ENCODE assay signal across 12 cellular contexts in genomic region chr1:27368872-27369703, GRCh38. TPM values are rescaled to one million over a fixed set of nuclear protein-coding genes. Genes with fewer than 3 reads are reported as not detected.
DNase-seq lines count a peak whose midpoint lies in the region; ATAC-seq, FAIRE-seq and TF ChIP-seq lines count a peak whose summit lies in the region.
"Had no signal": no experiment of that assay in that cellular context is flagged by ENCODE, and none has a peak within 500 bp of the region (broad histone marks: within the 10 kb centered on the region; RNA-seq: fewer than 3 reads in every experiment).

No MANE protein-coding gene starts in this region.

- ATAC-seq in activated T-cell treated with anti-CD3 and anti-CD28 coated beads, Interleukin-2, amount 50 U/mL, for 72 hours (replicated peaks in 1 of 2) = no peak

- no peak for TF ChIP-seq EP300 in esophagus muscularis mucosa (IDR thresholded peaks at IDR 0.05)
- no peak for TF ChIP-seq EP300 in ovary (IDR thresholded peaks at IDR 0.05)

- 76% methylated on average over 17 of the region's 18 CpGs for WGBS in esophagus muscularis mucosa
- WGBS in ovary, 3 donors = 77 to 81% (median 81%) methylated on average over 18 of the region's 18 CpGs

- DNase-seq in D721Med (ENCODE audit: insufficient read length, low spot score) (no peak), KG1 (lab: John Stamatoyannopoulos, UW) (peak; percentile 22), chondrocyte (ENCODE audit: low spot score) (peak; percentile 61), neural crest cell (ENCODE audit: low read depth, low spot score) (no peak), GDM1 (lab: John Stamatoyannopoulos, UW) (no peak), esophagus muscularis mucosa (ENCODE audit: extremely low spot score) (no peak), ovary (no peak)
- no peak for DNase-seq in activated T-cell treated with anti-CD3 and anti-CD28 coated beads, Interleukin-2, amount 50 U/mL, for 72 hours
- DNase-seq: activated T-cell treated with anti-CD3 and anti-CD28 coated beads, Interleukin-2, amount 50 U/mL, for 48 hours; MM.1S; RPMI8226 had no signal

- H3K27ac Mint-ChIP-seq in chondrocyte (ENCODE audit: unreplicated experiment) (no peak overlapping the region), neural crest cell (ENCODE audit: unreplicated experiment) (no peak overlapping the region)
- no peak overlapping the region for H3K27ac Mint-ChIP-seq in activated T-cell treated with anti-CD3 and anti-CD28 coated beads, Interleukin-2, amount 50 U/mL, for 72 hours

- peak; percentile 12 for TF ChIP-seq CTCF in D721Med (IDR thresholded peaks at IDR 0.05; ENCODE audit: insufficient read depth, missing control alignments)
- peak; percentile 65 for TF ChIP-seq CTCF in chondrocyte (IDR thresholded peaks at IDR 0.05)
- peak; percentile 18 for TF ChIP-seq CTCF in neural crest cell (conservative IDR thresholded peaks at IDR 0.05)
- TF ChIP-seq CTCF in esophagus muscularis mucosa (IDR thresholded peaks at IDR 0.05) = peak in 1 of 3 experiments; percentile 15
- TF ChIP-seq CTCF in ovary (IDR thresholded peaks at IDR 0.05) = no peak

- H3K36me3 Mint-ChIP-seq in chondrocyte (ENCODE audit: low read depth) = peaks cover 3% of the 10 kb centered on the region
- H3K36me3 Mint-ChIP-seq in neural crest cell (ENCODE audit: low read depth) = no peaks in the 10 kb centered on the region
- H3K36me3 Mint-ChIP-seq in activated T-cell treated with anti-CD3 and anti-CD28 coated beads, Interleukin-2, amount 50 U/mL, for 72 hours (ENCODE audit: insufficient read depth in 2 of 2) = no peaks in the 10 kb centered on the region

- intact Hi-C loops in esophagus muscularis mucosa (cut with DNase I) = no loop called here
- intact Hi-C loops in ovary (cut with DNase I) = no loop called here

- H3K27ac ChIP-seq in esophagus muscularis mucosa (replicated peaks in 1 of 4) (peak overlapping the region in 1 of 4 donors; percentile 6), ovary (no peak overlapping the region)

- no peaks in the 10 kb centered on the region for H3K27me3 Mint-ChIP-seq in chondrocyte (ENCODE audit: low read depth)
- H3K27me3 Mint-ChIP-seq in neural crest cell (ENCODE audit: low read depth) = no peaks in the 10 kb centered on the region
- no peaks in the 10 kb centered on the region for H3K27me3 Mint-ChIP-seq in activated T-cell treated with anti-CD3 and anti-CD28 coated beads, Interleukin-2, amount 50 U/mL, for 72 hours (ENCODE audit: low read depth)

- H3K4me1 Mint-ChIP-seq in chondrocyte (ENCODE audit: low read depth) = peaks cover 23% of the 10 kb centered on the region
- H3K4me1 Mint-ChIP-seq in neural crest cell = peaks cover 29% of the 10 kb centered on the region
- peaks cover 34% of the 10 kb centered on the region for H3K4me1 Mint-ChIP-seq in activated T-cell treated with anti-CD3 and anti-CD28 coated beads, Interleukin-2, amount 50 U/mL, for 72 hours (ENCODE audit: low read depth)

- H3K4me3 Mint-ChIP-seq in chondrocyte (ENCODE audit: unreplicated experiment) (no peak overlapping the region), neural crest cell (peak overlapping the region; percentile 62)
- H3K4me3 Mint-ChIP-seq in activated T-cell treated with anti-CD3 and anti-CD28 coated beads, Interleukin-2, amount 50 U/mL, for 72 hours = no peak overlapping the region

- H3K9me3 ChIP-seq in esophagus muscularis mucosa (no peaks in the 10 kb centered on the region), ovary (no peaks in the 10 kb centered on the region)

- H3K27me3 ChIP-seq in esophagus muscularis mucosa = no peaks in the 10 kb centered on the region
- no peaks in the 10 kb centered on the region for H3K27me3 ChIP-seq in ovary

- no peak overlapping the region for H3K4me3 ChIP-seq in esophagus muscularis mucosa
- no peak overlapping the region for H3K4me3 ChIP-seq in ovary

- H3K4me1 ChIP-seq in esophagus muscularis mucosa (peaks cover 32 to 43% (median 40%) of the 10 kb centered on the region in 4 donors), ovary (ENCODE audit: insufficient read depth) (peaks cover 7% of the 10 kb centered on the region)

- H3K9me3 Mint-ChIP-seq in chondrocyte (ENCODE audit: low read depth) (no peaks in the 10 kb centered on the region), neural crest cell (no peaks in the 10 kb centered on the region)
- H3K9me3 Mint-ChIP-seq in activated T-cell treated with anti-CD3 and anti-CD28 coated beads, Interleukin-2, amount 50 U/mL, for 72 hours = no peaks in the 10 kb centered on the region

- no peak for FAIRE-seq in D721Med (lab: Jason Lieb, UNC)

- no peak for TF ChIP-seq POLR2A in esophagus muscularis mucosa (IDR thresholded peaks at IDR 0.05; ENCODE audit: low read depth)
- no peak for TF ChIP-seq POLR2A in ovary (IDR thresholded peaks at IDR 0.05)

- H3K36me3 ChIP-seq in esophagus muscularis mucosa (peaks cover 6 to 11% (median 7%) of the 10 kb centered on the region in 4 donors), ovary (no peaks in the 10 kb centered on the region)

RNA-seq across cellular contexts. Expression of gene MAP3K6, which starts 2.3 kb away (rescaled TPM):
- 42.0 to 54.0 TPM (median 50.3 TPM) in 3 replicates for total RNA-seq in chondrocyte
- 12.9 and 13.6 TPM in 2 replicates for total RNA-seq in neural crest cell
- 10 to 100 TPM; 29.7 to 80.1 (median 55.4) TPM for total RNA-seq in esophagus muscularis mucosa
- 10 to 100 TPM; 10.3 to 45.9 (median 19.0) TPM for total RNA-seq in ovary
- 10 to 100 TPM in 1 of 2 donors, 1 to 10 TPM in 1; 5.1 to 14.2 TPM for polyA plus RNA-seq in ovary
- 10 to 100 TPM in 1 of 2 donors, 1 to 10 TPM in 1; 8.3 to 10.4 TPM for total RNA-seq in activated T-cell treated with anti-CD3 and anti-CD28 coated beads, Interleukin-2, amount 50 U/mL, for 72 hours

RNA-seq across cellular contexts. Expression of gene FCN3, which starts 5.5 kb away (rescaled TPM):
- total RNA-seq in chondrocyte = not detected in 3 replicates
- total RNA-seq in neural crest cell = not detected in 2 replicates
- total RNA-seq in esophagus muscularis mucosa = 10 to 100 TPM in 2 of 4 donors, 1 to 10 TPM in 2; 2.9 to 16.6 (median 10.5) TPM
- 1 to 10 TPM in 4 of 7 donors, under 1 TPM in 3; 0.35 to 7.6 (median 1.2) TPM for total RNA-seq in ovary
- polyA plus RNA-seq in ovary = 1 to 10 TPM; 2.5 to 6.5 TPM
- total RNA-seq in activated T-cell treated with anti-CD3 and anti-CD28 coated beads, Interleukin-2, amount 50 U/mL, for 72 hours = not detected

RNA-seq across cellular contexts. Expression of gene CD164L2, which starts 14.0 kb away (rescaled TPM):
- not detected in 3 replicates for total RNA-seq in chondrocyte
- total RNA-seq in neural crest cell = not detected in 2 replicates
- not detected for total RNA-seq in esophagus muscularis mucosa
- 10 to 100 TPM in 1 of 7 donors, 1 to 10 TPM in 1, under 1 TPM in 3, not detected in 2; 0.52 to 15.5 (median 0.89) TPM for total RNA-seq in ovary
- polyA plus RNA-seq in ovary = under 1 TPM in 1 of 2 donors, not detected in 1; 0.06 TPM
- total RNA-seq in activated T-cell treated with anti-CD3 and anti-CD28 coated beads, Interleukin-2, amount 50 U/mL, for 72 hours = not detected
- total RNA-seq: pulmonary artery endothelial cell had no signal

RNA-seq across cellular contexts. Expression of gene GPR3, which starts 23.3 kb away (rescaled TPM):
- 0.26 to 0.56 TPM (median 0.32 TPM) in 3 replicates for total RNA-seq in chondrocyte
- total RNA-seq in neural crest cell = 6.1 and 7.0 TPM in 2 replicates
- total RNA-seq in esophagus muscularis mucosa = 1 to 10 TPM in 1 of 4 donors, under 1 TPM in 1, not detected in 2; 0.13 to 4.5 TPM
- under 1 TPM in 6 of 7 donors, not detected in 1; 0.15 to 0.87 (median 0.41) TPM for total RNA-seq in ovary
- under 1 TPM; 0.12 to 0.18 TPM for polyA plus RNA-seq in ovary
- under 1 TPM; 0.81 to 0.91 TPM for total RNA-seq in activated T-cell treated with anti-CD3 and anti-CD28 coated beads, Interleukin-2, amount 50 U/mL, for 72 hours

RNA-seq across cellular contexts. Expression of gene SYTL1, which starts 27.3 kb away (rescaled TPM):
- 0.82 to 1.2 TPM (median 0.85 TPM) in 3 replicates for total RNA-seq in chondrocyte
- 0.72 and 1.4 TPM in 2 replicates for total RNA-seq in neural crest cell
- 1 to 10 TPM in 2 of 4 donors, under 1 TPM in 2; 0.29 to 3.7 (median 1.5) TPM for total RNA-seq in esophagus muscularis mucosa
- 10 to 100 TPM in 1 of 7 donors, 1 to 10 TPM in 4, under 1 TPM in 2; 0.43 to 20.9 (median 3.4) TPM for total RNA-seq in ovary
- polyA plus RNA-seq in ovary = 1 to 10 TPM in 1 of 2 donors, under 1 TPM in 1; 0.15 to 1.4 TPM
- 10 to 100 TPM; 73.1 to 89.9 TPM for total RNA-seq in activated T-cell treated with anti-CD3 and anti-CD28 coated beads, Interleukin-2, amount 50 U/mL, for 72 hours

Comparison
In these comparisons a context has a peak if more than half of its experiments do, and no peak if none do; other contexts are left out.
1. DNase-seq: peak in KG1 (single experiment) and chondrocyte (single experiment); none in D721Med (single experiment), neural crest cell (single experiment), GDM1 (single experiment), esophagus muscularis mucosa (single experiment), ovary (0 of 5) and activated T-cell treated with anti-CD3 and anti-CD28 coated beads, Interleukin-2, amount 50 U/mL, for 72 hours (0 of 2).
2. CTCF ChIP-seq: peak in D721Med (single experiment), chondrocyte (single experiment) and neural crest cell (single experiment); none in ovary (0 of 3).